In the genomic region with DNA sequence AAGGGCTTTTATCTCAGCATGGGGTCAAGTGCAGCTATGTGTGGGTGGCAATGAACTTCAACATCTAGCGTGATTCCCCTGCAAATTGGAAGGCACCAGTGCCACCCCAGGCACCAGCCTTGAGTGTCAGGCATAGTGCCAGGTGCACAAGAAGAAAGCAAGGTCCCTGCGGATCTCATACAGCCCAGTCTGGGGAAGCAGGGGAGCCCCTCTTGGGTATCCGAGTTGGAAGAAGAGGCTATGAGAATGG, we compare ENCODE assay signal across 8 cellular contexts.
DNase-seq lines count a peak whose midpoint lies in the region; TF ChIP-seq lines count a peak whose summit lies in the region.

No MANE protein-coding gene starts in this region.

- peak overlapping the region; percentile 61 for H3K9ac ChIP-seq in SU-DHL-6 (ENCODE audit: low read length)

- TF ChIP-seq CTCF in GM12864 (IDR thresholded peaks at IDR 0.05; ENCODE audit: low read depth, low read length, missing control alignments) (no peak), SU-DHL-6 (IDR thresholded peaks at IDR 0.05; ENCODE audit: insufficient read depth, low read length, poor library complexity, severe bottlenecking) (no peak), fibroblast of the aortic adventitia (IDR thresholded peaks at IDR 0.05; ENCODE audit: insufficient read depth, low read length) (no peak), retinal pigment epithelial cell (conservative IDR thresholded peaks at IDR 0.05; ENCODE audit: low read depth, low read length) (no peak)

- peaks cover 7% of the 10 kb centered on the region; the same call in 1 of the 2 replicates for H3K9me3 ChIP-seq in SU-DHL-6 (ENCODE audit: insufficient read depth, low read length)

- no peaks in the 10 kb centered on the region for H3K79me2 ChIP-seq in SU-DHL-6 (ENCODE audit: insufficient read depth, low read length)

- no peaks in the 10 kb centered on the region for H3K9me2 ChIP-seq in SU-DHL-6 (replicated peaks; ENCODE audit: insufficient read depth, low read length)

- H4K20me1 ChIP-seq in SU-DHL-6 (ENCODE audit: low read depth, low read length) = no peaks in the 10 kb centered on the region

- H3K4me3 ChIP-seq in GM12864 (ENCODE audit: low read depth, low read length) = peak overlapping the region; percentile 55
- peak overlapping the region; percentile 53 for H3K4me3 ChIP-seq in SU-DHL-6 (ENCODE audit: insufficient read depth, low read length, poor library complexity, severe bottlenecking)
- H3K4me3 ChIP-seq in fibroblast of the aortic adventitia (ENCODE audit: low read depth, low read length) = peak overlapping the region; percentile 62
- H3K4me3 ChIP-seq in retinal pigment epithelial cell (ENCODE audit: low read length) = peak overlapping the region; percentile 61

- no peaks in the 10 kb centered on the region for H3K36me3 ChIP-seq in SU-DHL-6 (ENCODE audit: low read length)

- H2AFZ ChIP-seq in SU-DHL-6 (ENCODE audit: low read depth, low read length, severe bottlenecking) = peak overlapping the region; percentile 86

- H3K27me3 ChIP-seq in SU-DHL-6 (ENCODE audit: low read length) = no peaks in the 10 kb centered on the region

- H3K27ac ChIP-seq in SU-DHL-6 (ENCODE audit: low read depth, low read length) = peak overlapping the region; percentile 62

- no peak for DNase-seq in GM12864 (ENCODE audit: low read depth)
- no peak for DNase-seq in fibroblast of the aortic adventitia (ENCODE audit: low read depth)
- DNase-seq in retinal pigment epithelial cell (ENCODE audit: low read depth) = no peak
- DNase-seq in RPMI8226 = no peak
- no peak for DNase-seq in KG1 (lab: John Stamatoyannopoulos, UW)
- DNase-seq in NCI-H146 treated with DMSO at 0.1 percent for 48 hours (lab: John Stamatoyannopoulos, UW; ENCODE audit: unreplicated experiment) = no peak
- DNase-seq in UCSD-AML1 (lab: John Stamatoyannopoulos, UW; ENCODE audit: unreplicated experiment) = no peak

- H3K4me2 ChIP-seq in SU-DHL-6 (ENCODE audit: low read depth, low read length, poor library complexity, severe bottlenecking) = peak overlapping the region; percentile 72

- H3F3A ChIP-seq in SU-DHL-6 (ENCODE audit: insufficient read depth) = peaks cover 8% of the 10 kb centered on the region; the same call in 1 of the 2 replicates
